ENCODE assay signal across 8 cellular contexts in the genomic region with DNA sequence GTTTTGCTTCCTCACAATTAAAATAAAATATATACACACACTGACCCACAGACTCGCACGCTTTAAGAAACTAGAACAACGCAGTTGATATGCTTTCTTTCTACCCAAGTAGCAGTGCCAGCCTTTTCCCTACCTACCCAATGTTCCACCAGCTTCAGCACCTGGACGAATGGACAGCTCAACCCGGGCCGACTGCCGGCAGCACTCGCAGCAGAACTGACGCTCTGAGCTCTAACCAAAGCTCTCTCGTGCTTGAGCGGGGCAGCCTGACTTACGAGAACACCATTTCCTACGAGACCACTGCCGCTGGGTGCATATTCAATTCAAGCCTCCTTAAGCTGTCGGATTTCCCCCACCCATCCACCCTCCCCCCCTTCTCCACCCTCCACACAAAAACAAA.
DNase-seq lines count a peak whose midpoint lies in the region; ATAC-seq, FAIRE-seq and TF ChIP-seq lines count a peak whose summit lies in the region.

No MANE protein-coding gene starts in this region.

- H3K27me3 ChIP-seq in SJSA1 (replicated peaks) = no peaks in the 10 kb centered on the region
- H3K27me3 ChIP-seq in heart right ventricle = peaks cover 20 to 98% (median 86%) of the 10 kb centered on the region in 7 donors
- peaks cover 3 to 46% of the 10 kb centered on the region in 2 donors for H3K27me3 ChIP-seq in uterus

- WGBS in heart right ventricle, 2 donors = 1 to 2% methylated on average over 15 of the region's 15 CpGs

- H3K4me3 Mint-ChIP-seq in activated naive CD8-positive, alpha-beta T cell treated with anti-CD3 and anti-CD28 coated beads, Interleukin-2, amount 50 U/mL, for 24 hours = peak overlapping the region; percentile 18

- peaks cover 15% of the 10 kb centered on the region for H3K4me1 ChIP-seq in SJSA1 (replicated peaks)
- peaks cover 8 to 32% (median 24%) of the 10 kb centered on the region in 9 donors for H3K4me1 ChIP-seq in heart right ventricle
- peaks cover 0 to 6% of the 10 kb centered on the region in 2 donors for H3K4me1 ChIP-seq in uterus

- no peak for TF ChIP-seq POLR2A in uterus (IDR thresholded peaks at IDR 0.05)
- no peak for TF ChIP-seq POLR2A in GM12891 (IDR thresholded peaks at IDR 0.05; ENCODE audit: low read depth, low read length)

- H3K9me3 Mint-ChIP-seq in activated naive CD8-positive, alpha-beta T cell treated with anti-CD3 and anti-CD28 coated beads, Interleukin-2, amount 50 U/mL, for 24 hours = no peaks in the 10 kb centered on the region

- H3K27ac ChIP-seq in SJSA1 (no peak overlapping the region), heart right ventricle (no peak overlapping the region), uterus (no peak overlapping the region)

- H3K36me3 ChIP-seq in SJSA1 (peaks cover 5% of the 10 kb centered on the region; the same call in 1 of the 2 replicates), heart right ventricle (no peaks in the 10 kb centered on the region), uterus (no peaks in the 10 kb centered on the region)

- intact Hi-C loops in heart right ventricle (cut with DNase I) (loop anchor here in 2 of 10 donors (10.0 kb wide), 2 partner anchors 103 to 903 kb away; no protein-coding TSS in a partner anchor), posterior cingulate gyrus (cut with DNase I) (loop anchor here (10.0 kb wide), 1 partner anchor 123 kb away; a partner anchor contains a TSS), uterus (cut with DNase I; ENCODE audit: low total_unique reads) (loop anchor here (5.0 kb wide), 1 partner anchor 1811 kb away; no protein-coding TSS in a partner anchor)

- TF ChIP-seq CTCF in heart right ventricle (IDR thresholded peaks at IDR 0.05) = peak in 2 of 9 donors; percentile 17 to 20
- peak in 1 of 4 experiments; percentile 5 for TF ChIP-seq CTCF in uterus (IDR thresholded peaks at IDR 0.05)

- peaks cover 90% of the 10 kb centered on the region for H3K27me3 Mint-ChIP-seq in activated naive CD8-positive, alpha-beta T cell treated with anti-CD3 and anti-CD28 coated beads, Interleukin-2, amount 50 U/mL, for 24 hours

- no peak overlapping the region for H3K27ac Mint-ChIP-seq in activated naive CD8-positive, alpha-beta T cell treated with anti-CD3 and anti-CD28 coated beads, Interleukin-2, amount 50 U/mL, for 24 hours

- peak overlapping the region; percentile 12 for H3K4me3 ChIP-seq in SJSA1
- H3K4me3 ChIP-seq in heart right ventricle = peak overlapping the region in 2 of 10 donors; percentile 13 to 15
- no peak overlapping the region for H3K4me3 ChIP-seq in uterus

- H3K4me1 Mint-ChIP-seq in activated naive CD8-positive, alpha-beta T cell treated with anti-CD3 and anti-CD28 coated beads, Interleukin-2, amount 50 U/mL, for 24 hours = peaks cover 36% of the 10 kb centered on the region

- ATAC-seq in GM18517 (IDR thresholded peaks at IDR 0.05; ENCODE audit: unreplicated experiment) (peak; percentile 42), HG03460 (IDR thresholded peaks at IDR 0.05; ENCODE audit: unreplicated experiment) (peak; percentile 54), heart right ventricle (peak; percentile 66 to 94 (median 90))
- ATAC-seq in activated naive CD8-positive, alpha-beta T cell treated with anti-CD3 and anti-CD28 coated beads, Interleukin-2, amount 50 U/mL, for 24 hours = peak; percentile 64

- no peaks in the 10 kb centered on the region for H3K9me3 ChIP-seq in SJSA1 (replicated peaks)
- H3K9me3 ChIP-seq in heart right ventricle = no peaks in the 10 kb centered on the region
- H3K9me3 ChIP-seq in uterus = no peaks in the 10 kb centered on the region

- no peaks in the 10 kb centered on the region for H3K36me3 Mint-ChIP-seq in activated naive CD8-positive, alpha-beta T cell treated with anti-CD3 and anti-CD28 coated beads, Interleukin-2, amount 50 U/mL, for 24 hours (ENCODE audit: low read depth)

- FAIRE-seq in GM12891 (lab: Jason Lieb, UNC) = no peak

- DNase-seq in SJSA1 (ENCODE audit: low read depth in 1 of 2, low spot score in 2 of 2) (peak; percentile 53 to 84), heart right ventricle (peak; percentile 76 to 77), posterior cingulate gyrus (peak; percentile 62 to 96 (median 79)), uterus (peak; percentile 46 to 59), GM12891 (ENCODE audit: insufficient read length, low spot score) (no peak)
- peak; percentile 73 for DNase-seq in activated naive CD8-positive, alpha-beta T cell treated with anti-CD3 and anti-CD28 coated beads, Interleukin-2, amount 50 U/mL, for 24 hours

TF ChIP-seq in GM12891, 5 proteins besides CTCF, POLR2A, EP300 and RAD21:
- no peak for TF ChIP-seq POU2F2 (IDR thresholded peaks at IDR 0.05; ENCODE audit: low read depth, low read length)
- TF ChIP-seq TAF1 (IDR thresholded peaks at IDR 0.05; ENCODE audit: low read depth, low read length) = no peak
- TF ChIP-seq PAX5 (IDR thresholded peaks at IDR 0.05; ENCODE audit: insufficient read depth, low read length, severe bottlenecking) = no peak
- no peak for TF ChIP-seq POLR2AphosphoS5 (IDR thresholded peaks at IDR 0.05; ENCODE audit: low read depth, low read length)
- TF ChIP-seq SPI1 (IDR thresholded peaks at IDR 0.05; ENCODE audit: low read depth, low read length) = no peak
